18 cellular contexts compared by ENCODE assay signal in genomic region chr7:2926898-2927405, GRCh38.
DNase-seq lines count a peak whose midpoint lies in the region; ATAC-seq, FAIRE-seq and TF ChIP-seq lines count a peak whose summit lies in the region.
"Had no signal": no experiment of that assay in that cellular context is flagged by ENCODE, and none has a peak within 500 bp of the region (broad histone marks: within the 10 kb centered on the region; RNA-seq: fewer than 3 reads in every experiment).

No MANE protein-coding gene starts in this region.

- TF ChIP-seq CTCF in coronary artery (IDR thresholded peaks at IDR 0.05) (no peak), sigmoid colon (IDR thresholded peaks at IDR 0.05) (no peak)

- ATAC-seq in HG02885 (IDR thresholded peaks at IDR 0.05; ENCODE audit: poor library complexity, unreplicated experiment) = no peak
- ATAC-seq: activated T-cell treated with anti-CD3 and anti-CD28 coated beads, Interleukin-2, amount 50 U/mL, for 72 hours had no signal

- FAIRE-seq in frontal cortex (lab: Jason Lieb, UNC) = no peak
- FAIRE-seq: islet of Langerhans, TTC549 had no signal

- H3K9me3 ChIP-seq in sigmoid colon = no peaks in the 10 kb centered on the region
- H3K9me3 ChIP-seq: MG63 had no signal

- H3K4me3 ChIP-seq in Jurkat, Clone E6-1 (ENCODE audit: low read length) = no peak overlapping the region
- H3K4me3 ChIP-seq in coronary artery = no peak overlapping the region
- no peak overlapping the region for H3K4me3 ChIP-seq in sigmoid colon
- H3K4me3 ChIP-seq: cardiac muscle cell, MG63 had no signal

- TF ChIP-seq POLR2A in sigmoid colon (IDR thresholded peaks at IDR 0.05) = no peak

- peaks cover 0 to 18% (median 1%) of the 10 kb centered on the region in 3 donors for H3K27me3 ChIP-seq in sigmoid colon
- H3K27me3 ChIP-seq: cardiac muscle cell, MG63 had no signal

- H3K4me1 ChIP-seq in sigmoid colon = no peaks in the 10 kb centered on the region

- TF ChIP-seq EP300 in sigmoid colon (IDR thresholded peaks at IDR 0.05) = no peak

- intact Hi-C loops in sigmoid colon (cut with DNase I) = no loop called here

- no peaks in the 10 kb centered on the region for H3K36me3 ChIP-seq in sigmoid colon
- H3K36me3 ChIP-seq: cardiac muscle cell, MG63 had no signal

- WGBS in sigmoid colon, 2 donors = 84 to 86% methylated on average over 8 of the region's 8 CpGs

- peak; percentile 52 for DNase-seq in activated effector memory CD4-positive, alpha-beta T cell treated with anti-CD3 and anti-CD28 coated beads, Interleukin-2, amount 50 U/mL, for 16 hours
- no peak for DNase-seq in activated effector memory CD4-positive, alpha-beta T cell treated with Interleukin-2 at 50 U/mL for 16 hours
- peak; percentile 3 for DNase-seq in Jurkat, Clone E6-1 (ENCODE audit: low read depth, low spot score)
- DNase-seq in coronary artery (ENCODE audit: low spot score) (peak; percentile 52), sigmoid colon (peak; percentile 44), frontal cortex (ENCODE audit: low spot score in 2 of 2) (no peak), SIG-M5 (lab: John Stamatoyannopoulos, UW) (no peak)
- DNase-seq: activated T-cell treated with anti-CD3 and anti-CD28 coated beads, Interleukin-2, amount 50 U/mL, for 72 hours; effector CD8-positive, alpha-beta T cell; MG63; NCI-H2029 treated with DMSO at 0.1 percent for 48 hours; NCI-H526; OCI-M1; retina had no signal

- H3K27ac ChIP-seq in coronary artery (no peak overlapping the region), sigmoid colon (no peak overlapping the region)
- H3K27ac ChIP-seq: cardiac muscle cell had no signal

Comparison
In these comparisons a context has a peak if more than half of its experiments do, and no peak if none do; other contexts are left out.
1. DNase-seq: peak in activated effector memory CD4-positive, alpha-beta T cell treated with anti-CD3 and anti-CD28 coated beads, Interleukin-2, amount 50 U/mL, for 16 hours (single experiment), Jurkat, Clone E6-1 (single experiment), coronary artery (single experiment) and sigmoid colon (single experiment); none in activated effector memory CD4-positive, alpha-beta T cell treated with Interleukin-2 at 50 U/mL for 16 hours (single experiment), frontal cortex (0 of 2) and SIG-M5 (single experiment).